ENCODE assay signal across 8 cellular contexts in the genomic region with DNA sequence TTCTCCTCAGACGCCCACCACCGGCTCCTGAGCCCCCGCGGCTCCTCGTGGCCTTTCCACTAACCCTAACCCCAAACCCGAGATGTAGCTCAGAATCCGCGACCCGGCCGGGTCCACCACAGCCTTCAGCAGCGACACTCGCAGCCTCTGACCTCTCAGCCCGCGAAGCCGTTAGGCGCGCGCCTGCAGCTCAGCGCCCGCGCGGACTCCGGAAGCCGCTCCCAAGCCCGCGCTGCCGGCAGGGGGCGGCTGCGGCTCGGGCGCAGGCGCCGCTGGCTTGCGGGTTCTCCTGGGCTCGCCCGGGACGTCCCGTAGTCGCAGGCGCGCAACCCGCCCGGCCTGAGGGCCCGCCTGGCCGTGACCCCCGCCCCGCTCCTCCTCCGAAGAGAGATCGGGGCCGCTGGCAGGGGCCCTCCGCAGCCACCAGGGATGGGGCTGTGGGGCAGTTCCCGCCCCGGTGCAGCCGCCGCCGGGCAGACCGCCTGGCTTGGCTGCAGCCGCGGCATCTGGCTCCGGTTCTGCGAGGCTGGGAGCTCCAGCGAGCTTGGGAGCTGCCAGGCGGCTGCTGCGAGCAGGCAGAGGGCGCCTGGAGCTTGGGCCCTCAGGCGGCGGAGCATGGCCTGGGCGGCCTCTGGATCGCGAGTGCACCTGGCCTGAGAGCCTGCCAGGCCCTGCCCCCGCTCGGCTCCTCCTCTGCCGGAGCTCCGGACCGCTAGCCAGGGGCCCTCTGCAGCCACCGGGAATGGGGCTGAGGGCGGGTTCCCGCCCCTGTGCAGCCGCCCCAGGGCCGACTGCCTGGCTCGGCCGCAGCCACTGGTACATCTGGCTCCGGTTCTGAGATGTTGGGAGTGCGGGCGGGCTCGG.
DNase-seq lines count a peak whose midpoint lies in the region; ATAC-seq, FAIRE-seq and TF ChIP-seq lines count a peak whose summit lies in the region.

No MANE protein-coding gene starts in this region.

- H3K79me2 ChIP-seq in endothelial cell of umbilical vein (ENCODE audit: control insufficient read depth, insufficient read depth, low read length): no peaks in the 10 kb centered on the region

- no TSS peak for BruUV-seq in endothelial cell of umbilical vein (replicated peaks; lab: Mats Ljungman, UMichigan)

- peak; percentile 31 for DNase-seq in GM12892 (ENCODE audit: insufficient read length)
- DNase-seq in NCI-H526 (lab: John Stamatoyannopoulos, UW): peak; percentile 78 to 96
- DNase-seq in activated CD8-positive, alpha-beta memory T cell treated with anti-CD3 and anti-CD28 coated beads for 48 hours (ENCODE audit: low read depth in 2 of 3, low spot score in 2 of 3): peak; percentile 54 to 72 (median 59)
- DNase-seq in endothelial cell of umbilical vein (ENCODE audit: low read depth, low spot score): peak; percentile 58
- DNase-seq in stimulated activated CD8-positive, alpha-beta memory T cell treated with anti-CD3 and anti-CD28 coated beads, Interleukin-15, amount 100 ng/mL, for 48 hours (ENCODE audit: low read depth in 2 of 2): peak; percentile 69 to 72
- DNase-seq in cortex of kidney (lab: John Stamatoyannopoulos, UW): no peak

- H3K4me2 ChIP-seq in endothelial cell of umbilical vein (ENCODE audit: insufficient read depth, low read length): peak overlapping the region; percentile 51

- H3K27ac ChIP-seq in endothelial cell of umbilical vein (ENCODE audit: insufficient read depth, low read depth, low read length): no peak overlapping the region

- CTCF ChIA-PET in endothelial cell of umbilical vein (lab: Charles Lee): interaction anchor here (0.7 to 2.3 kb wide), 20 partner anchors 8 to 175 kb away, joined by 3 to 20 read pairs (median 5); no protein-coding TSS in a partner anchor

- H3K9me3 ChIP-seq in endothelial cell of umbilical vein (replicated peaks; ENCODE audit: control insufficient read depth, insufficient read depth, low read length) (no peaks in the 10 kb centered on the region), mononuclear cell (ENCODE audit: low read depth, low read length) (no peaks in the 10 kb centered on the region)

- ATAC-seq in HG03025 (IDR thresholded peaks at IDR 0.05; ENCODE audit: low FRiP score, unreplicated experiment): peak; percentile 74

- H3K9me1 ChIP-seq in endothelial cell of umbilical vein (replicated peaks; ENCODE audit: control insufficient read depth, extremely low read depth, insufficient read depth, low read length): no peaks in the 10 kb centered on the region

- intact Hi-C loops in endothelial cell of umbilical vein (cut with micrococcal nuclease): loop anchor here (2.0 to 5.0 kb wide), 2 partner anchors 118 to 174 kb away; a partner anchor contains a TSS

- H3K4me3 ChIP-seq in endothelial cell of umbilical vein (replicated peaks in 1 of 3; ENCODE audit: insufficient read depth in 1 of 3, low read depth in 1 of 3, low read length in 3 of 3) (peak overlapping the region in 2 of 3 experiments; percentile 16 to 20), mononuclear cell (ENCODE audit: low read length) (peak overlapping the region; percentile 46)

- FAIRE-seq in GM12892 (lab: Jason Lieb, UNC): no peak
- peak; percentile 24 for FAIRE-seq in endothelial cell of umbilical vein (lab: Jason Lieb, UNC)

- peak; percentile 63 to 65 for TF ChIP-seq CTCF in endothelial cell of umbilical vein (IDR thresholded peaks at IDR 0.05; ENCODE audit: extremely low read depth in 1 of 2, insufficient read depth in 1 of 2, low read depth in 1 of 2, low read length in 2 of 2)

- H3K4me1 ChIP-seq in endothelial cell of umbilical vein (ENCODE audit: control insufficient read depth, extremely low read depth, insufficient read depth, low read length) (peaks cover 4% of the 10 kb centered on the region), mononuclear cell (ENCODE audit: insufficient read depth, low read length) (peaks cover 18% of the 10 kb centered on the region)

- dilution Hi-C loops in endothelial cell of umbilical vein (cut with MboI; ENCODE audit: extremely low pct_ligation_motif_present, low sequenced_read_pairs): no loop called here

- H3K36me3 ChIP-seq in endothelial cell of umbilical vein (ENCODE audit: control insufficient read depth in 2 of 2, extremely low read depth in 1 of 2, insufficient read depth in 2 of 2, low read length in 2 of 2): no peaks in the 10 kb centered on the region

- H3K9ac ChIP-seq in endothelial cell of umbilical vein (replicated peaks; ENCODE audit: extremely low read depth, insufficient read depth, low read length): no peak overlapping the region

- H4K20me1 ChIP-seq in endothelial cell of umbilical vein (replicated peaks; ENCODE audit: control insufficient read depth, extremely low read depth, insufficient read depth, low read length): no peaks in the 10 kb centered on the region

- POLR2A ChIA-PET in endothelial cell of umbilical vein (lab: Charles Lee): no interaction called here

- TF ChIP-seq POLR2A in GM12892 (IDR thresholded peaks at IDR 0.05; ENCODE audit: low read depth, low read length) (no peak), endothelial cell of umbilical vein (IDR thresholded peaks at IDR 0.05; ENCODE audit: low read depth, low read length) (no peak)

- H3K27me3 ChIP-seq in endothelial cell of umbilical vein (ENCODE audit: control insufficient read depth in 2 of 2, insufficient read depth in 2 of 2, low read length in 2 of 2) (peaks cover 28 to 73% of the 10 kb centered on the region in 2 experiments), mononuclear cell (ENCODE audit: insufficient read depth, low read length) (peaks cover 60% of the 10 kb centered on the region)

- H2AFZ ChIP-seq in endothelial cell of umbilical vein (ENCODE audit: low read depth, low read length): peak overlapping the region; percentile 73

TF ChIP-seq in endothelial cell of umbilical vein, 7 proteins besides CTCF, POLR2A, EP300 and RAD21:
- TF ChIP-seq GATA2 (IDR thresholded peaks at IDR 0.05; ENCODE audit: insufficient read depth, insufficient read length, low read depth, low read length) (no peak), POLR2AphosphoS5 (IDR thresholded peaks at IDR 0.05; ENCODE audit: insufficient read depth, low read depth, low read length) (peak; percentile 34), EZH2 (IDR thresholded peaks at IDR 0.05; ENCODE audit: borderline replicate concordance, low read depth, low read length, severe bottlenecking) (peak; percentile 76)
TF ChIP-seq in endothelial cell of umbilical vein: peak in this region for 2.
